Comparison of ENCODE assay signal across 8 cellular contexts in the genomic region with DNA sequence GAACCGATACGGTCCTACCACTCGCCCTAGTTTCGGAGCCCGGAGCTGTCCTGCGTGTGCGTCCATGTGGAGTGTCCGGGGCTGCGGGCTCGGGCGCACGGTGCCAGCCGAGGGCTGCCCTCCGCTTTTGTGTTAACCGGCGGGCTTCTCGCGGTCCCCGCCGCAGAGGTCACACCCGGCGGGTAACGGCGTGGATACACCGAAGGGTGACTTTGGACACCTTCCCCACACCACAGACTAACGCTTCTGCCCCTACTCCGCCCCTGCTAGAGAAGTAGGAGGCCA. TPM values are rescaled to one million over a fixed set of nuclear protein-coding genes. Genes with fewer than 3 reads are reported as not detected.
A peak's percentile ranks its signal among the peaks of the same experiment; 100 is the strongest.
DNase-seq lines count a peak whose midpoint lies in the region; ATAC-seq and TF ChIP-seq lines count a peak whose summit lies in the region.

No MANE protein-coding gene starts in this region.

- H3K27ac ChIP-seq in duodenal mucosa (ENCODE audit: low read depth, low read length) = peak overlapping the region; percentile 90

- CTCF ChIA-PET in BJ (lab: Yijun Ruan, JAX) = interaction anchor here (0.7 to 1.9 kb wide), 7 partner anchors 11 to 138 kb away, joined by 3 to 10 read pairs (median 4); no protein-coding TSS in a partner anchor

- ATAC-seq in GM21381 (IDR thresholded peaks at IDR 0.05; ENCODE audit: unreplicated experiment) (peak; percentile 1), naive B cell (ENCODE audit: low read depth in 2 of 2) (peak; percentile 1 to 2), HG03469 (IDR thresholded peaks at IDR 0.05; ENCODE audit: unreplicated experiment) (no peak)

- H3K4me1 ChIP-seq in duodenal mucosa (ENCODE audit: control insufficient read depth in 1 of 2, insufficient read depth in 2 of 2, low read length in 2 of 2) = peaks cover 25 to 39% of the 10 kb centered on the region in 2 donors

- peaks cover 15 to 29% (median 25%) of the 10 kb centered on the region in 3 donors for H3K4me1 Mint-ChIP-seq in naive B cell

- peak overlapping the region in 3 of 6 donors; percentile 5 to 87 (median 75) for H3K27ac Mint-ChIP-seq in naive B cell

- DNase-seq in BJ (ENCODE audit: low read depth) = no peak
- no peak for DNase-seq in MG63
- peak; percentile 15 for DNase-seq in naive B cell
- no peak for DNase-seq in SKM-1 treated with dmso at 0.1 percent for 144 hours (lab: John Stamatoyannopoulos, UW; ENCODE audit: unreplicated experiment)
- no peak for DNase-seq in DMS153 (lab: John Stamatoyannopoulos, UW)

- TF ChIP-seq CTCF in BJ (IDR thresholded peaks at IDR 0.05; ENCODE audit: insufficient read depth, low read depth, low read length) = no peak

- POLR2A ChIA-PET in BJ (lab: Charles Lee) = interaction anchor here (0.6 to 0.7 kb wide), 7 partner anchors 138 to 995 kb away, joined by 3 to 13 read pairs (median 4); a partner anchor contains a TSS

- H3K4me3 Mint-ChIP-seq in naive B cell = peak overlapping the region; percentile 90 to 98 (median 96)

- no peaks in the 10 kb centered on the region for H3K36me3 Mint-ChIP-seq in naive B cell

- H3K36me3 ChIP-seq in BJ (ENCODE audit: control insufficient read depth, insufficient read depth, low read length) (no peaks in the 10 kb centered on the region), MG63 (no peaks in the 10 kb centered on the region), duodenal mucosa (ENCODE audit: control insufficient read depth in 1 of 2, insufficient read depth in 2 of 2, low read length in 2 of 2) (no peaks in the 10 kb centered on the region)

- H3K9me3 ChIP-seq in MG63 = no peaks in the 10 kb centered on the region
- H3K9me3 ChIP-seq in duodenal mucosa (ENCODE audit: control insufficient read depth in 1 of 2, low read length in 2 of 2) = no peaks in the 10 kb centered on the region

- H3K9ac ChIP-seq in duodenal mucosa (ENCODE audit: low read depth in 1 of 2, low read length in 2 of 2) = peak overlapping the region; percentile 87 to 90

- H3K9me3 Mint-ChIP-seq in naive B cell = no peaks in the 10 kb centered on the region

- H3K27me3 ChIP-seq in BJ (ENCODE audit: control insufficient read depth, insufficient read depth, low read length) (peaks cover 38% of the 10 kb centered on the region), MG63 (peaks cover 53% of the 10 kb centered on the region), duodenal mucosa (ENCODE audit: control insufficient read depth in 1 of 2, insufficient read depth in 2 of 2, low read length in 2 of 2) (peaks cover 18 to 34% of the 10 kb centered on the region in 2 donors)

- peaks cover 56 to 73% (median 65%) of the 10 kb centered on the region in 3 donors for H3K27me3 Mint-ChIP-seq in naive B cell

- peak overlapping the region; percentile 68 for H3K4me3 ChIP-seq in BJ (ENCODE audit: low read depth, low read length)
- H3K4me3 ChIP-seq in MG63 = peak overlapping the region; percentile 82
- H3K4me3 ChIP-seq in duodenal mucosa (ENCODE audit: low read depth in 1 of 2, low read length in 2 of 2) = peak overlapping the region; percentile 77 to 79

RNA-seq across cellular contexts. Expression of a gene that starts 0.7 kb away (rescaled TPM):
- 4.5 and 5.6 TPM in 2 replicates for polyA plus RNA-seq in BJ (2011; rRNA removed)
- polyA minus RNA-seq in BJ (2011; rRNA and poly(A)+ RNA removed) = 13.0 and 13.7 TPM in 2 replicates
- 0.99 and 7.4 TPM in 2 replicates for total RNA-seq in MG63 (2014; rRNA removed; shearing (Covaris generic); ENCODE audit: low replicate concordance)
- polyA plus RNA-seq in naive B cell (ENCODE audit: low read depth in 6 of 6) = 1 to 10 TPM in 1 of 6 donors, under 1 TPM in 4, not detected in 1; 0.35 to 1.0 (median 0.76) TPM
